In the genomic region with DNA sequence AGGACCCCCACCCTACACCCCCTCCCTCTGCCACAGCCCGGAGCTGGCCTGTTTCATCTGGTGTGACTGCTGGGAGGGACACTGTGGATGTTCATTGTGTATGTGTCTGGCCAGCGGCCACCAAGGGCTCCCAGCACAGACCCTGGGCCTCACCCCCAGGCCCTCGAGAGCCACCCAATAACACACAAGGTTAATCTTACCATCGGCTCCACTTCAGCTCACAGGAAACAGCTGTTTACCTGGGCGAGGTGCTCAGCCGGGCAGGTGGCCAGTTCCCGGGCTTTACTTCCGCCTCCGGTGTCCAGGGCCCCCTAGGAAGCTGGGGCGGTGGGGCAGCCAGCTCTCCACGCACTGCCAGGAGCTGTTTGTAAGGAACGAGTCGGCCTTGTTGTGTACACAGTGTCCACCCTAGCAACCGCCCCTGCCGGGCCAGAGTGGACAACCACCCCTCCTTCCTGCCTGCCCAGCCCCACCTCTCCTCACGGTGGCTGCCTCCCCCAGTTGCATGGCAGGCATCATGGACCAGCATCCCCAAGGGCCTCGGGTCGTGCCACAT, we compare ENCODE assay signal across 1 cellular context.
TF ChIP-seq lines count a peak whose summit lies in the region.

No MANE protein-coding gene starts in this region.

TF ChIP-seq in HepG2, 621 proteins besides CTCF, POLR2A, EP300 and RAD21 (continued from another document and continues in another):
- TF ChIP-seq ARID4A (CRISPR knock-in tag; IDR thresholded peaks at IDR 0.05; ENCODE audit: borderline replicate concordance) = peak; percentile 76; the same call in 1 of the 2 replicates
- no peak for TF ChIP-seq KMT2A (CRISPR knock-in tag; IDR thresholded peaks at IDR 0.05)
- no peak for TF ChIP-seq ZMYM4 (CRISPR knock-in tag; IDR thresholded peaks at IDR 0.05)
- TF ChIP-seq, protein P1, sequence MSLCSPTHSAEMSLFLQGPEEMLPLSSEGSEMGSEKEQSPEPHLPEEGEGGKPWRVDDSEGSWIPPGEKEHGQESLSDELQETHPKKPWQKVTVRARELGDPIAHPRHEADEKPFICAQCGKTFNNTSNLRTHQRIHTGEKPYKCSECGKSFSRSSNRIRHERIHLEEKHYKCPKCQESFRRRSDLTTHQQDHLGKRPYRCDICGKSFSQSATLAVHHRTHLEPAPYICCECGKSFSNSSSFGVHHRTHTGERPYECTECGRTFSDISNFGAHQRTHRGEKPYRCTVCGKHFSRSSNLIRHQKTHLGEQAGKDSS (CRISPR knock-in tag; IDR thresholded peaks at IDR 0.05; ENCODE audit: borderline replicate concordance, low read depth) = peak; percentile 51; the same call in 1 of the 2 replicates
- 0 out of 2 replicates have a peak, but pooled peaks have one; percentile 40 for TF ChIP-seq HOXA5 (CRISPR knock-in tag; IDR thresholded peaks at IDR 0.05)
- TF ChIP-seq, protein P2, sequence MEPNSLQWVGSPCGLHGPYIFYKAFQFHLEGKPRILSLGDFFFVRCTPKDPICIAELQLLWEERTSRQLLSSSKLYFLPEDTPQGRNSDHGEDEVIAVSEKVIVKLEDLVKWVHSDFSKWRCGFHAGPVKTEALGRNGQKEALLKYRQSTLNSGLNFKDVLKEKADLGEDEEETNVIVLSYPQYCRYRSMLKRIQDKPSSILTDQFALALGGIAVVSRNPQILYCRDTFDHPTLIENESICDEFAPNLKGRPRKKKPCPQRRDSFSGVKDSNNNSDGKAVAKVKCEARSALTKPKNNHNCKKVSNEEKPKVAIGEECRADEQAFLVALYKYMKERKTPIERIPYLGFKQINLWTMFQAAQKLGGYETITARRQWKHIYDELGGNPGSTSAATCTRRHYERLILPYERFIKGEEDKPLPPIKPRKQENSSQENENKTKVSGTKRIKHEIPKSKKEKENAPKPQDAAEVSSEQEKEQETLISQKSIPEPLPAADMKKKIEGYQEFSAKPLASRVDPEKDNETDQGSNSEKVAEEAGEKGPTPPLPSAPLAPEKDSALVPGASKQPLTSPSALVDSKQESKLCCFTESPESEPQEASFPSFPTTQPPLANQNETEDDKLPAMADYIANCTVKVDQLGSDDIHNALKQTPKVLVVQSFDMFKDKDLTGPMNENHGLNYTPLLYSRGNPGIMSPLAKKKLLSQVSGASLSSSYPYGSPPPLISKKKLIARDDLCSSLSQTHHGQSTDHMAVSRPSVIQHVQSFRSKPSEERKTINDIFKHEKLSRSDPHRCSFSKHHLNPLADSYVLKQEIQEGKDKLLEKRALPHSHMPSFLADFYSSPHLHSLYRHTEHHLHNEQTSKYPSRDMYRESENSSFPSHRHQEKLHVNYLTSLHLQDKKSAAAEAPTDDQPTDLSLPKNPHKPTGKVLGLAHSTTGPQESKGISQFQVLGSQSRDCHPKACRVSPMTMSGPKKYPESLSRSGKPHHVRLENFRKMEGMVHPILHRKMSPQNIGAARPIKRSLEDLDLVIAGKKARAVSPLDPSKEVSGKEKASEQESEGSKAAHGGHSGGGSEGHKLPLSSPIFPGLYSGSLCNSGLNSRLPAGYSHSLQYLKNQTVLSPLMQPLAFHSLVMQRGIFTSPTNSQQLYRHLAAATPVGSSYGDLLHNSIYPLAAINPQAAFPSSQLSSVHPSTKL (CRISPR knock-in tag; IDR thresholded peaks at IDR 0.05) = peak; percentile 37; the same call in 1 of the 2 replicates
- peak; percentile 51; the same call in 1 of the 2 replicates for TF ChIP-seq RFX1 (IDR thresholded peaks at IDR 0.05)
- peak; percentile 36; the same call in 1 of the 2 replicates for TF ChIP-seq MYC (CRISPR knock-in tag; IDR thresholded peaks at IDR 0.05; ENCODE audit: borderline replicate concordance)
- TF ChIP-seq, protein P3, sequence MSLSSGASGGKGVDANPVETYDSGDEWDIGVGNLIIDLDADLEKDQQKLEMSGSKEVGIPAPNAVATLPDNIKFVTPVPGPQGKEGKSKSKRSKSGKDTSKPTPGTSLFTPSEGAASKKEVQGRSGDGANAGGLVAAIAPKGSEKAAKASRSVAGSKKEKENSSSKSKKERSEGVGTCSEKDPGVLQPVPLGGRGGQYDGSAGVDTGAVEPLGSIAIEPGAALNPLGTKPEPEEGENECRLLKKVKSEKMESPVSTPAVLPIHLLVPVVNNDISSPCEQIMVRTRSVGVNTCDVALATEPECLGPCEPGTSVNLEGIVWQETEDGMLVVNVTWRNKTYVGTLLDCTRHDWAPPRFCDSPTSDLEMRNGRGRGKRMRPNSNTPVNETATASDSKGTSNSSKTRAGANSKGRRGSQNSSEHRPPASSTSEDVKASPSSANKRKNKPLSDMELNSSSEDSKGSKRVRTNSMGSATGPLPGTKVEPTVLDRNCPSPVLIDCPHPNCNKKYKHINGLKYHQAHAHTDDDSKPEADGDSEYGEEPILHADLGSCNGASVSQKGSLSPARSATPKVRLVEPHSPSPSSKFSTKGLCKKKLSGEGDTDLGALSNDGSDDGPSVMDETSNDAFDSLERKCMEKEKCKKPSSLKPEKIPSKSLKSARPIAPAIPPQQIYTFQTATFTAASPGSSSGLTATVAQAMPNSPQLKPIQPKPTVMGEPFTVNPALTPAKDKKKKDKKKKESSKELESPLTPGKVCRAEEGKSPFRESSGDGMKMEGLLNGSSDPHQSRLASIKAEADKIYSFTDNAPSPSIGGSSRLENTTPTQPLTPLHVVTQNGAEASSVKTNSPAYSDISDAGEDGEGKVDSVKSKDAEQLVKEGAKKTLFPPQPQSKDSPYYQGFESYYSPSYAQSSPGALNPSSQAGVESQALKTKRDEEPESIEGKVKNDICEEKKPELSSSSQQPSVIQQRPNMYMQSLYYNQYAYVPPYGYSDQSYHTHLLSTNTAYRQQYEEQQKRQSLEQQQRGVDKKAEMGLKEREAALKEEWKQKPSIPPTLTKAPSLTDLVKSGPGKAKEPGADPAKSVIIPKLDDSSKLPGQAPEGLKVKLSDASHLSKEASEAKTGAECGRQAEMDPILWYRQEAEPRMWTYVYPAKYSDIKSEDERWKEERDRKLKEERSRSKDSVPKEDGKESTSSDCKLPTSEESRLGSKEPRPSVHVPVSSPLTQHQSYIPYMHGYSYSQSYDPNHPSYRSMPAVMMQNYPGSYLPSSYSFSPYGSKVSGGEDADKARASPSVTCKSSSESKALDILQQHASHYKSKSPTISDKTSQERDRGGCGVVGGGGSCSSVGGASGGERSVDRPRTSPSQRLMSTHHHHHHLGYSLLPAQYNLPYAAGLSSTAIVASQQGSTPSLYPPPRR (CRISPR knock-in tag; IDR thresholded peaks at IDR 0.05; ENCODE audit: borderline replicate concordance) = peak; percentile 54; the same call in 1 of the 2 replicates
- peak; percentile 49; the same call in 1 of the 2 replicates for TF ChIP-seq RXRB (CRISPR knock-in tag; IDR thresholded peaks at IDR 0.05; ENCODE audit: borderline replicate concordance)
- TF ChIP-seq, protein P4, sequence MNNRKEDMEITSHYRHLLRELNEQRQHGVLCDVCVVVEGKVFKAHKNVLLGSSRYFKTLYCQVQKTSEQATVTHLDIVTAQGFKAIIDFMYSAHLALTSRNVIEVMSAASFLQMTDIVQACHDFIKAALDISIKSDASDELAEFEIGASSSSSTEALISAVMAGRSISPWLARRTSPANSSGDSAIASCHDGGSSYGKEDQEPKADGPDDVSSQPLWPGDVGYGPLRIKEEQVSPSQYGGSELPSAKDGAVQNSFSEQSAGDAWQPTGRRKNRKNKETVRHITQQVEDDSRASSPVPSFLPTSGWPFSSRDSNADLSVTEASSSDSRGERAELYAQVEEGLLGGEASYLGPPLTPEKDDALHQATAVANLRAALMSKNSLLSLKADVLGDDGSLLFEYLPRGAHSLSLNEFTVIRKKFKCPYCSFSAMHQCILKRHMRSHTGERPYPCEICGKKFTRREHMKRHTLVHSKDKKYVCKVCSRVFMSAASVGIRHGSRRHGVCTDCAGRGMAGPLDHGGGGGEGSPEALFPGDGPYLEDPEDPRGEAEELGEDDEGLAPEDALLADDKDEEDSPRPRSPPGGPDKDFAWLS (CRISPR knock-in tag; IDR thresholded peaks at IDR 0.05; ENCODE audit: borderline replicate concordance) = 0 out of 2 replicates have a peak, but pooled peaks have one; percentile 53
- no peak for TF ChIP-seq KDM1A (CRISPR knock-in tag; IDR thresholded peaks at IDR 0.05)
- TF ChIP-seq ZZZ3 (CRISPR knock-in tag; IDR thresholded peaks at IDR 0.05; ENCODE audit: borderline replicate concordance) = peak; percentile 76
- TF ChIP-seq ZFX (CRISPR knock-in tag; IDR thresholded peaks at IDR 0.05; ENCODE audit: low read depth) = peak; percentile 76
- TF ChIP-seq, protein P5, sequence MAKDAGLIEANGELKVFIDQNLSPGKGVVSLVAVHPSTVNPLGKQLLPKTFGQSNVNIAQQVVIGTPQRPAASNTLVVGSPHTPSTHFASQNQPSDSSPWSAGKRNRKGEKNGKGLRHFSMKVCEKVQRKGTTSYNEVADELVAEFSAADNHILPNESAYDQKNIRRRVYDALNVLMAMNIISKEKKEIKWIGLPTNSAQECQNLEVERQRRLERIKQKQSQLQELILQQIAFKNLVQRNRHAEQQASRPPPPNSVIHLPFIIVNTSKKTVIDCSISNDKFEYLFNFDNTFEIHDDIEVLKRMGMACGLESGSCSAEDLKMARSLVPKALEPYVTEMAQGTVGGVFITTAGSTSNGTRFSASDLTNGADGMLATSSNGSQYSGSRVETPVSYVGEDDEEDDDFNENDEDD (CRISPR knock-in tag; IDR thresholded peaks at IDR 0.05; ENCODE audit: borderline replicate concordance) = peak; percentile 46; the same call in 1 of the 2 replicates
- 0 out of 2 replicates have a peak, but pooled peaks have one; percentile 27 for TF ChIP-seq PRDM15 (CRISPR knock-in tag; IDR thresholded peaks at IDR 0.05)
- TF ChIP-seq ZBTB7A (CRISPR knock-in tag; IDR thresholded peaks at IDR 0.05) = 0 out of 2 replicates have a peak, but pooled peaks have one; percentile 2
- TF ChIP-seq ZFP90 (CRISPR knock-in tag; IDR thresholded peaks at IDR 0.05; ENCODE audit: borderline replicate concordance) = peak; percentile 40; the same call in 1 of the 2 replicates
- peak; percentile 49; the same call in 1 of the 2 replicates for TF ChIP-seq ZNF317 (CRISPR knock-in tag; IDR thresholded peaks at IDR 0.05)
- peak; percentile 39; the same call in 1 of the 2 replicates for TF ChIP-seq ZNF350 (CRISPR knock-in tag; IDR thresholded peaks at IDR 0.05; ENCODE audit: borderline replicate concordance, low read depth)
- TF ChIP-seq ZNF543 (CRISPR knock-in tag; IDR thresholded peaks at IDR 0.05) = peak; percentile 79; the same call in 1 of the 2 replicates
- TF ChIP-seq ZNF30 (CRISPR knock-in tag; IDR thresholded peaks at IDR 0.05) = no peak
- no peak for TF ChIP-seq CREBL2 (CRISPR knock-in tag; IDR thresholded peaks at IDR 0.05; ENCODE audit: borderline replicate concordance)
- 0 out of 2 replicates have a peak, but pooled peaks have one; percentile 28 for TF ChIP-seq ZNF124 (CRISPR knock-in tag; IDR thresholded peaks at IDR 0.05)
- peak; percentile 23; the same call in 1 of the 2 replicates for TF ChIP-seq SPEN (CRISPR knock-in tag; IDR thresholded peaks at IDR 0.05; ENCODE audit: low read depth)
- TF ChIP-seq KLF15 (CRISPR knock-in tag; IDR thresholded peaks at IDR 0.05; ENCODE audit: borderline replicate concordance) = no peak
